27 cellular contexts compared by ENCODE assay signal in the genomic region with DNA sequence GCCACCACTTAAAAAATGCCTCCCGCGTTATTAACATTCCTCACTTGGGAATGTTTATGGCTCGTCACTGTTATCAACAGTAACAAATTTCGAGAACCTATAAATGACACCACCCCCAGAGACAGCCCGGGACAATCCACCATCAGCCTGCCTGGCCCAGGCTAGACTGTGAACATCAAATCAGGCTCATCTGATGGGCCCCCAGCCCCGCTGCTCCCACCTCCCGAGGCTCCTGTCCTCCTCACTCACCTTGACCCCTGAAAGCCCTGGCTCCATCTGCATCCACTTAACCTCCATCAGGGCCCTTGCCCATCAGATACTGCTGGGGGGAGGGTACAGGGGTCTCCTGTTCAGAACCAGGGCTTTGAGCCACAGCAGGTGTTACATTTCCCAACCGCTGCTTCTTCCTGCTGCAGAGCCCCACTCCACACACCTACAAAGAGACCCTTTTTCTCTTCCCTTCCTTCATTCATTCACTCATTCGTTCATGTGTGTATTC.
"Had no signal": no experiment of that assay in that cellular context is flagged by ENCODE, and none has a peak within 500 bp of the region (broad histone marks: within the 10 kb centered on the region; RNA-seq: fewer than 3 reads in every experiment).

No MANE protein-coding gene starts in this region.

- DNase-seq: activated CD4-positive, alpha-beta memory T cell treated with anti-CD3 and anti-CD28 coated beads for 36 hours; activated CD4-positive, alpha-beta T cell treated with anti-CD3 and anti-CD28 coated beads, Interleukin-2, amount 10 ng/mL, durations not matched to agents 24 days and 14 days; activated CD8-positive, alpha-beta memory T cell treated with anti-CD3 and anti-CD28 coated beads, Interleukin-2, amount 50 U/mL, for 48 hours; activated gamma-delta T cell treated with Interleukin-2 at 50 U/mL for 16 hours; activated naive CD4-positive, alpha-beta T cell treated with anti-CD3 and anti-CD28 coated beads, Interleukin-2, amount 50 U/mL, for 16 hours; activated T-cell treated with anti-CD3 and anti-CD28 coated beads, Interleukin-2, amount 50 U/mL, for 4 hours; amniotic stem cell; dermis blood vessel endothelial cell; effector CD4-positive, alpha-beta T cell; foreskin keratinocyte; heart left ventricle; kidney glomerular epithelial cell; retina; stimulated activated naive CD4-positive, alpha-beta T cell; T-helper 9 cell had no signal

- H3K4me3 Mint-ChIP-seq: activated CD4-positive, alpha-beta memory T cell treated with anti-CD3 and anti-CD28 coated beads for 36 hours; activated CD4-positive, alpha-beta T cell treated with anti-CD3 and anti-CD28 coated beads, Interleukin-2, amount 10 ng/mL, durations not matched to agents 24 days and 14 days; activated T-cell treated with anti-CD3 and anti-CD28 coated beads, Interleukin-2, amount 50 U/mL, for 4 hours; activated T-helper 17 cell treated with anti-CD3 and anti-CD28 coated beads, Interleukin-2, amount 50 U/mL, for 72 hours; central memory CD8-positive, alpha-beta T cell; nephron progenitor cell; T-helper 1 cell treated with Interleukin-12 subunit alpha and Interleukin-12 subunit beta and Interleukin-4 antibody, amounts not matched to agents 30 μg/mL and 1 μg/mL, for 36 hours had no signal

- H3K4me1 Mint-ChIP-seq: activated CD4-positive, alpha-beta T cell treated with anti-CD3 and anti-CD28 coated beads, Interleukin-2, amount 10 ng/mL, durations not matched to agents 24 days and 14 days; activated T-helper 17 cell treated with anti-CD3 and anti-CD28 coated beads, Interleukin-2, amount 50 U/mL, for 72 hours; central memory CD8-positive, alpha-beta T cell had no signal

- H3K27ac ChIP-seq: breast epithelium, esophagus muscularis mucosa, foreskin keratinocyte, ovary, prostate gland, suprapubic skin, tibial artery, VCaP had no signal

- H3K27me3 ChIP-seq: breast epithelium, foreskin keratinocyte, heart left ventricle, ovary had no signal

- H3K27ac Mint-ChIP-seq: activated CD4-positive, alpha-beta memory T cell treated with anti-CD3 and anti-CD28 coated beads for 36 hours; activated CD4-positive, alpha-beta T cell treated with anti-CD3 and anti-CD28 coated beads, Interleukin-2, amount 10 ng/mL, durations not matched to agents 24 days and 14 days; activated T-helper 17 cell treated with anti-CD3 and anti-CD28 coated beads, Interleukin-2, amount 50 U/mL, for 72 hours; nephron progenitor cell; T-helper 1 cell treated with Interleukin-12 subunit alpha and Interleukin-12 subunit beta and Interleukin-4 antibody, amounts not matched to agents 30 μg/mL and 1 μg/mL, for 36 hours had no signal

- H3K36me3 ChIP-seq: breast epithelium, esophagus muscularis mucosa, heart left ventricle, ovary, prostate gland, suprapubic skin, tibial artery had no signal

- H3K4me3 ChIP-seq: breast epithelium, esophagus muscularis mucosa, heart left ventricle, mucosa of descending colon, ovary, prostate gland, suprapubic skin, tibial artery had no signal

- H3K36me3 Mint-ChIP-seq: activated CD4-positive, alpha-beta memory T cell treated with anti-CD3 and anti-CD28 coated beads for 36 hours had no signal

- H3K27me3 Mint-ChIP-seq: activated CD4-positive, alpha-beta T cell treated with anti-CD3 and anti-CD28 coated beads, Interleukin-2, amount 10 ng/mL, durations not matched to agents 24 days and 14 days had no signal

- H3K9me3 Mint-ChIP-seq: activated CD4-positive, alpha-beta memory T cell treated with anti-CD3 and anti-CD28 coated beads for 36 hours; activated CD4-positive, alpha-beta T cell treated with anti-CD3 and anti-CD28 coated beads, Interleukin-2, amount 10 ng/mL, durations not matched to agents 24 days and 14 days; activated T-cell treated with anti-CD3 and anti-CD28 coated beads, Interleukin-2, amount 50 U/mL, for 4 hours; activated T-helper 17 cell treated with anti-CD3 and anti-CD28 coated beads, Interleukin-2, amount 50 U/mL, for 72 hours; central memory CD8-positive, alpha-beta T cell; nephron progenitor cell; T-helper 1 cell treated with Interleukin-12 subunit alpha and Interleukin-12 subunit beta and Interleukin-4 antibody, amounts not matched to agents 30 μg/mL and 1 μg/mL, for 36 hours had no signal

- H3K9me3 ChIP-seq: breast epithelium, esophagus muscularis mucosa, heart left ventricle, mucosa of descending colon, ovary, prostate gland, suprapubic skin had no signal

- H3K4me1 ChIP-seq: breast epithelium, foreskin keratinocyte, prostate gland, suprapubic skin had no signal
